Comparison of ENCODE assay signal across 8 cellular contexts in genomic region chrX:103356023-103356798, GRCh38. TPM values are rescaled to one million over a fixed set of nuclear protein-coding genes. Genes with fewer than 3 reads are reported as not detected.
A peak's percentile ranks its signal among the peaks of the same experiment; 100 is the strongest.
DNase-seq lines count a peak whose midpoint lies in the region; ATAC-seq, FAIRE-seq and TF ChIP-seq lines count a peak whose summit lies in the region.

Gene TCEAL9, plus strand, starts transcription at chrX:103356506. Its CDS starts 1,179 bp downstream, at chrX:103357685.

- H3K23ac ChIP-seq in IMR-90 (ENCODE audit: low read depth, low read length) = peak within 1 kb of the TSS; percentile 92
- no peak within 1 kb of the TSS for H3K23ac ChIP-seq in H1 (ENCODE audit: insufficient read length)

- H4K20me1 ChIP-seq in IMR-90 (ENCODE audit: insufficient read depth, low read length) (no peaks in the 10 kb centered on the region), H1 (replicated peaks in 1 of 2; ENCODE audit: control insufficient read depth in 1 of 2, insufficient read depth in 2 of 2, low read length in 2 of 2) (no peaks in the 10 kb centered on the region)

- peak within 1 kb of the TSS; percentile 94 for H3K4me3 ChIP-seq in IMR-90 (ENCODE audit: insufficient read depth, low read depth, low read length)
- H3K4me3 ChIP-seq in H1 (ENCODE audit: extremely low read depth in 1 of 4, insufficient read depth in 2 of 4, low read depth in 3 of 4, low read length in 4 of 4) = peak within 1 kb of the TSS; percentile 72 to 94 (median 81)
- peak within 1 kb of the TSS; percentile 41 to 58 (median 54) for H3K4me3 ChIP-seq in right lobe of liver

- H2BK15ac ChIP-seq in IMR-90 (ENCODE audit: low read depth, low read length) (peak within 1 kb of the TSS; percentile 92; the same call in 1 of the 3 replicates), H1 (ENCODE audit: low read length) (no peak within 1 kb of the TSS)

- no peak for TF ChIP-seq EP300 in H1 (IDR thresholded peaks at IDR 0.05; ENCODE audit: borderline replicate concordance in 1 of 2, low read depth in 2 of 2, low read length in 2 of 2)

- peak within 1 kb of the TSS; percentile 95 for H3K18ac ChIP-seq in IMR-90 (ENCODE audit: low read depth, low read length)
- peak within 1 kb of the TSS; percentile 32; the same call in 1 of the 2 replicates for H3K18ac ChIP-seq in H1 (ENCODE audit: extremely low read depth, low read length)

- H2BK5ac ChIP-seq in IMR-90 (ENCODE audit: low read depth, low read length, poor library complexity, severe bottlenecking) = peak within 1 kb of the TSS; percentile 97
- no peak within 1 kb of the TSS for H2BK5ac ChIP-seq in H1 (ENCODE audit: low read depth, low read length)

- H2BK120ac ChIP-seq in IMR-90 (ENCODE audit: low read depth, low read length) (peak within 1 kb of the TSS; percentile 64), H1 (replicated peaks; ENCODE audit: low read depth, low read length) (no peak within 1 kb of the TSS)

- H3K27ac ChIP-seq in IMR-90 (ENCODE audit: insufficient read depth, low read length) (peak within 1 kb of the TSS; percentile 87), H1 (ENCODE audit: low read depth, low read length) (peak within 1 kb of the TSS; percentile 70; the same call in 1 of the 2 replicates), right lobe of liver (peak within 1 kb of the TSS; percentile 75 to 87 (median 78))

- intact Hi-C loops in IMR-90 (cut with micrococcal nuclease) (loop anchor here (1.0 to 5.0 kb wide), 2 partner anchors 21 to 106 kb away; no protein-coding TSS in a partner anchor), right lobe of liver (cut with DNase I) (no loop called here)

- H4K91ac ChIP-seq in IMR-90 (ENCODE audit: insufficient read depth, low read depth, low read length) = peak within 1 kb of the TSS; percentile 90
- no peak within 1 kb of the TSS for H4K91ac ChIP-seq in H1 (replicated peaks; ENCODE audit: insufficient read length, low read length)

- H3K14ac ChIP-seq in IMR-90 (replicated peaks; ENCODE audit: low read depth, low read length) (peak within 1 kb of the TSS; percentile 99), H1 (ENCODE audit: insufficient read length) (no peak within 1 kb of the TSS)

- DNase-seq in DMS53 treated with DMSO at 0.1 percent for 48 hours (lab: John Stamatoyannopoulos, UW; ENCODE audit: unreplicated experiment) = peak; percentile 15
- peak; percentile 83 for DNase-seq in IMR-90
- DNase-seq in SK-MEL-5 (ENCODE audit: low read depth, low spot score) = peak; percentile 72
- DNase-seq in H1 (ENCODE audit: low read depth in 1 of 2, low spot score in 2 of 2) = no peak
- DNase-seq in right lobe of liver = peak; percentile 49 to 57 (median 49)
- peak; percentile 11 for DNase-seq in stimulated activated naive CD8-positive, alpha-beta T cell treated with anti-CD3 and anti-CD28 coated beads, Interleukin-15, Interleukin-2, amounts not matched to agents 100 U/mL and 50 U/mL, for 24 hours

- H3K27me3 ChIP-seq in IMR-90 (ENCODE audit: control insufficient read depth, insufficient read depth, low read length) (no peaks in the 10 kb centered on the region), H1 (replicated peaks in 1 of 4; ENCODE audit: control insufficient read depth in 3 of 4, extremely low read depth in 1 of 4, insufficient read depth in 3 of 4, low read length in 3 of 4) (no peaks in the 10 kb centered on the region), right lobe of liver (peaks cover 0 to 4% of the 10 kb centered on the region in 2 donors)

- BruUV-seq in IMR-90 (replicated peaks; lab: Mats Ljungman, UMichigan) = no TSS peak

- H3K9me1 ChIP-seq in IMR-90 (ENCODE audit: insufficient read depth, low read length) = no peaks in the 10 kb centered on the region; the same call in 1 of the 2 replicates

- H2AK5ac ChIP-seq in IMR-90 (ENCODE audit: low read depth, low read length) (peak within 1 kb of the TSS; percentile 54; the same call in 1 of the 2 replicates), H1 (ENCODE audit: low read depth, low read length) (no peak within 1 kb of the TSS)

- H3K23me2 ChIP-seq in H1 (ENCODE audit: low read depth, low read length) = no peaks in the 10 kb centered on the region; the same call in 1 of the 2 replicates

- peak within 1 kb of the TSS; percentile 39; the same call in 1 of the 2 replicates for H2BK20ac ChIP-seq in IMR-90 (ENCODE audit: low read depth, low read length)
- no peak within 1 kb of the TSS for H2BK20ac ChIP-seq in H1 (ENCODE audit: low read length)

- dilution Hi-C loops in IMR-90 (cut with HindIII; ENCODE audit: low sequenced_read_pairs, unreplicated experiment) = no loop called here

- CTCF ChIA-PET in IMR-90 (lab: Yijun Ruan, JAX) = no interaction called here
- CTCF ChIA-PET in H1 (lab: Charles Lee; ENCODE audit: partially characterized antibody) = interaction anchor here (1.2 kb wide), 1 partner anchor 19 kb away, joined by 6 read pairs; no protein-coding TSS in a partner anchor

- FAIRE-seq in H1 (lab: Jason Lieb, UNC) = peak; percentile 65

- ATAC-seq in IMR-90 (ENCODE audit: low read depth) (peak; percentile 81), right lobe of liver (peak; percentile 87 to 93 (median 91)), HG03521 (IDR thresholded peaks at IDR 0.05; ENCODE audit: unreplicated experiment) (no peak), GM19023 (IDR thresholded peaks at IDR 0.05; ENCODE audit: unreplicated experiment) (no peak)
- ATAC-seq in stimulated activated naive CD8-positive, alpha-beta T cell treated with anti-CD3 and anti-CD28 coated beads, Interleukin-15, Interleukin-2, amounts not matched to agents 100 U/mL and 50 U/mL, for 24 hours = no peak

- H3K79me1 ChIP-seq in IMR-90 (ENCODE audit: low read depth in 1 of 2, low read length in 2 of 2) = 0 out of 4 replicates have a peak, but pooled peaks cover 0 to 6% of the 10 kb centered on the region in 2 experiments
- H3K79me1 ChIP-seq in H1 (ENCODE audit: low read depth, low read length) = no peaks in the 10 kb centered on the region

- H3K4ac ChIP-seq in IMR-90 (ENCODE audit: low read depth, low read length) (peak within 1 kb of the TSS; percentile 91), H1 (replicated peaks; ENCODE audit: insufficient read length, low read depth, low read length) (no peak within 1 kb of the TSS)

- H4K8ac ChIP-seq in IMR-90 (ENCODE audit: low read depth in 2 of 2, low read length in 2 of 2) = peak within 1 kb of the TSS; percentile 89 to 97
- H4K8ac ChIP-seq in H1 (ENCODE audit: extremely low read depth, insufficient read depth, low read length) = peak within 1 kb of the TSS; percentile 31; the same call in 1 of the 2 replicates

- H3K9me3 ChIP-seq in IMR-90 (ENCODE audit: control insufficient read depth, insufficient read depth, low read length) = no peaks in the 10 kb centered on the region
- H3K9me3 ChIP-seq in H1 (ENCODE audit: insufficient read depth in 2 of 2, low read depth in 1 of 2, low read length in 1 of 2) = no peaks in the 10 kb centered on the region
- H3K9me3 ChIP-seq in right lobe of liver = no peaks in the 10 kb centered on the region

- TF ChIP-seq CTCF in IMR-90 (conservative IDR thresholded peaks at IDR 0.05; ENCODE audit: low read depth, low read length) = no peak
- no peak for TF ChIP-seq CTCF in H1 (IDR thresholded peaks at IDR 0.05; ENCODE audit: control extremely low read depth in 1 of 3, insufficient read depth in 1 of 3, low read depth in 1 of 3, low read length in 3 of 3)
- no peak for TF ChIP-seq CTCF in right lobe of liver (IDR thresholded peaks at IDR 0.05)

- POLR2A ChIA-PET in IMR-90 (lab: Charles Lee; ENCODE audit: unreplicated experiment) = interaction anchor here (0.6 to 2.6 kb wide), 5 partner anchors 12 to 20 kb away, joined by 3 to 15 read pairs (median 3); partner anchors contain the start of gene BEX3
- POLR2A ChIA-PET in H1 (lab: Charles Lee; ENCODE audit: partially characterized antibody) = interaction anchor here (0.7 to 3.1 kb wide), 11 partner anchors 8 to 128 kb away, joined by 3 to 30 read pairs (median 4); partner anchors contain the start of genes BEX2 and BEX3

- peak; percentile 92 for TF ChIP-seq POLR2A in IMR-90 (IDR thresholded peaks at IDR 0.05; ENCODE audit: low read depth, low read length)
- peak; percentile 53 to 69 for TF ChIP-seq POLR2A in H1 (IDR thresholded peaks at IDR 0.05; ENCODE audit: control extremely low read depth in 1 of 2, low read depth in 2 of 2, low read length in 2 of 2)
- peak; percentile 63 for TF ChIP-seq POLR2A in right lobe of liver (IDR thresholded peaks at IDR 0.05)

- H4K5ac ChIP-seq in IMR-90 (ENCODE audit: low read depth, low read length) = peak within 1 kb of the TSS; percentile 97
- peak within 1 kb of the TSS; percentile 6 for H4K5ac ChIP-seq in H1 (ENCODE audit: insufficient read length, low read depth, low read length)

- peak within 1 kb of the TSS; percentile 99 for H3K9ac ChIP-seq in IMR-90 (ENCODE audit: low read depth, low read length)
- peak within 1 kb of the TSS; percentile 43 to 71 (median 56) for H3K9ac ChIP-seq in H1 (replicated peaks in 1 of 4; ENCODE audit: extremely low read depth in 1 of 4, low read depth in 3 of 4, low read length in 3 of 4)

- H3K4me1 ChIP-seq in IMR-90 (ENCODE audit: control insufficient read depth, insufficient read depth, low read length) (peaks cover 3% of the 10 kb centered on the region; the same call in 1 of the 2 replicates), H1 (replicated peaks in 1 of 4; ENCODE audit: control insufficient read depth in 3 of 4, insufficient read depth in 4 of 4, low read length in 3 of 4) (no peaks in the 10 kb centered on the region), right lobe of liver (no peaks in the 10 kb centered on the region)

- peak within 1 kb of the TSS; percentile 92 for H2AK9ac ChIP-seq in IMR-90 (replicated peaks; ENCODE audit: low read depth, low read length, poor library complexity)

- H2BK12ac ChIP-seq in H1 (ENCODE audit: low read depth, low read length) = no peak within 1 kb of the TSS

- H3K79me2 ChIP-seq in H1 (ENCODE audit: control insufficient read depth in 1 of 2, insufficient read depth in 2 of 2, low read length in 2 of 2) = peaks cover 0 to 5% of the 10 kb centered on the region in 2 experiments; a peak in 1 of 4 replicates

- peak within 1 kb of the TSS; percentile 89 for H3K56ac ChIP-seq in IMR-90 (ENCODE audit: extremely low read depth, insufficient read depth, low read length)
- H3K56ac ChIP-seq in H1 (replicated peaks; ENCODE audit: insufficient read length, low read depth, low read length) = no peak within 1 kb of the TSS

- in situ Hi-C loops in IMR-90 (cut with MboI; ENCODE audit: low sequenced_read_pairs) (no loop called here), SK-MEL-5 (cut with HindIII; ENCODE audit: low pct_unique_long_range_greater_than_20kb, low sequenced_read_pairs) (no loop called here)

- WGBS in IMR-90 (ENCODE audit: extremely low coverage in 2 of 2, insufficient read length in 1 of 2), 2 experiments = 16% methylated on average over 3 of the region's 19 CpGs; no CpG with 5 or more reads in 1 of the 2 experiments
- WGBS in H1 (ENCODE audit: extremely low coverage in 1 of 2, insufficient coverage in 1 of 2, insufficient read length in 1 of 2, insufficient replicate concordance in 2 of 2, low coverage in 1 of 2, low lambda C conversion rate in 2 of 2, missing lambda C conversion rate in 1 of 2), 2 experiments = 9% methylated on average over 13 of the region's 19 CpGs; no CpG with 5 or more reads in 1 of the 2 experiments
- 25% methylated on average over 18 of the region's 19 CpGs for WGBS in right lobe of liver (ENCODE audit: insufficient coverage, low coverage, low lambda C conversion rate, missing lambda C conversion rate)

- H3K36me3 ChIP-seq in IMR-90 (ENCODE audit: control insufficient read depth, insufficient read depth, low read length) = peaks cover 2% of the 10 kb centered on the region; the same call in 1 of the 2 replicates
- peaks cover 0 to 9% (median 0%) of the 10 kb centered on the region in 4 experiments; a peak in 1 of 8 replicates for H3K36me3 ChIP-seq in H1 (ENCODE audit: control insufficient read depth in 2 of 4, insufficient read depth in 4 of 4, low read length in 3 of 4)
- no peaks in the 10 kb centered on the region for H3K36me3 ChIP-seq in right lobe of liver

- TF ChIP-seq RAD21 in IMR-90 (IDR thresholded peaks at IDR 0.05; ENCODE audit: low read length) (no peak), H1 (IDR thresholded peaks at IDR 0.05 in 1 of 2, conservative IDR thresholded peaks at IDR 0.05 in 1 of 2; ENCODE audit: low read depth in 2 of 2, low read length in 2 of 2) (no peak)

- H3K4me2 ChIP-seq in IMR-90 (ENCODE audit: low read depth, low read length) (peak within 1 kb of the TSS; percentile 84), H1 (ENCODE audit: insufficient read depth in 1 of 2, low read depth in 2 of 2, low read length in 2 of 2) (peak within 1 kb of the TSS; percentile 64 to 74)

- H2AFZ ChIP-seq in IMR-90 (replicated peaks; ENCODE audit: low read length, poor library complexity) (peak within 1 kb of the TSS; percentile 86), H1 (ENCODE audit: low read length) (no peak within 1 kb of the TSS)

RNA-seq across cellular contexts. Expression of gene TCEAL9, which starts in this region (rescaled TPM):
- total RNA-seq in IMR-90 (2012; rRNA removed) (20.3 and 94.4 TPM in 2 replicates), right lobe of liver (10 to 100 TPM in 3 of 6 experiments, 1 to 10 TPM in 3; 2.5 to 14.3 (median 9.1) TPM)
- polyA plus RNA-seq in IMR-90 (2012; rRNA removed) (88.8 and 111 TPM in 2 replicates), H1 (2011; rRNA removed) (8.8 and 22.2 TPM in 2 replicates)
- 7.4 and 10.4 TPM in 2 replicates for polyA plus RNA-seq in IMR-90 (2012; cell fraction: cytosol; rRNA removed)
- polyA plus RNA-seq in IMR-90 (2012; cell fraction: nucleus; rRNA removed; ENCODE audit: low replicate concordance) = 13.1 and 58.1 TPM in 2 replicates
- 71.7 and 72.0 TPM in 2 replicates for total RNA-seq in SK-MEL-5 (2014; rRNA removed; shearing (Covaris generic))
- polyA plus RNA-seq in SK-MEL-5 (2015; cell fraction: cytosol; rRNA removed) = 70.4 and 74.6 TPM in 2 replicates
- 36.8 and 59.1 TPM in 2 replicates for polyA plus RNA-seq in SK-MEL-5 (2015; cell fraction: nucleus; rRNA removed)
- total RNA-seq in H1 (2021; fragmentation: NEBNext Ultra II Directional; extraction: Animal tissue kit (Norgen Biotek cat#: 25700)) = 36.5 and 36.8 TPM in 2 replicates
- polyA plus RNA-seq in H1 (2011; cell fraction: cytosol; rRNA removed) = 41.7 TPM
- polyA plus RNA-seq in H1 (2011; cell fraction: nucleus; rRNA removed) = 2.4 TPM
- polyA plus RNA-seq in H1 (2012, experiment 1 of 2) = 36.4 to 57.2 TPM (median 37.4 TPM) in 4 replicates
- polyA plus RNA-seq in H1 (2012, experiment 2 of 2) = 11.0 TPM
- polyA plus RNA-seq in H1 (2013, experiment 1 of 2) = 78.2 TPM
- polyA plus RNA-seq in H1 (2013, experiment 2 of 2) = 80.7 TPM
- polyA minus RNA-seq in H1 (2011; rRNA and poly(A)+ RNA removed) = 1.7 and 2.0 TPM in 2 replicates
- 6.5 TPM for polyA minus RNA-seq in H1 (2011; cell fraction: cytosol; rRNA and poly(A)+ RNA removed)
- polyA minus RNA-seq in H1 (2011; cell fraction: nucleus; rRNA and poly(A)+ RNA removed) = 4.2 TPM

Comparison
In these comparisons a context has a peak if more than half of its experiments do, and no peak if none do; other contexts are left out.
1. DNase-seq: peak in DMS53 treated with DMSO at 0.1 percent for 48 hours (single experiment), IMR-90 (single experiment), SK-MEL-5 (single experiment), right lobe of liver (3 of 3) and stimulated activated naive CD8-positive, alpha-beta T cell treated with anti-CD3 and anti-CD28 coated beads, Interleukin-15, Interleukin-2, amounts not matched to agents 100 U/mL and 50 U/mL, for 24 hours (single experiment); none in H1 (0 of 2).
2. ATAC-seq: peak in IMR-90 (single experiment) and right lobe of liver (4 of 4); none in stimulated activated naive CD8-positive, alpha-beta T cell treated with anti-CD3 and anti-CD28 coated beads, Interleukin-15, Interleukin-2, amounts not matched to agents 100 U/mL and 50 U/mL, for 24 hours (single experiment), HG03521 (single experiment) and GM19023 (single experiment).
3. Peak in every context shown above with its lines, with median percentiles within 50 percentile points of each other: H3K27ac ChIP-seq, H3K4me3 ChIP-seq and POLR2A ChIP-seq.